Comparison of ENCODE assay signal across 1 cellular context in genomic region chr16:28526201-28527099, GRCh38.
TF ChIP-seq lines count a peak whose summit lies in the region.

No MANE protein-coding gene starts in this region.

TF ChIP-seq in HepG2, 621 proteins besides CTCF, POLR2A, EP300 and RAD21 (continued from another document and continues in another):
- TF ChIP-seq ZNF816 (CRISPR knock-in tag; IDR thresholded peaks at IDR 0.05; ENCODE audit: borderline replicate concordance): peak; percentile 86; the same call in 1 of the 2 replicates
- TF ChIP-seq ZNF605 (CRISPR knock-in tag; IDR thresholded peaks at IDR 0.05): no peak
- TF ChIP-seq ZNF577 (CRISPR knock-in tag; IDR thresholded peaks at IDR 0.05; ENCODE audit: borderline replicate concordance, low read depth): 0 out of 2 replicates have a peak, but pooled peaks have one; percentile 23
- peak; percentile 85 for TF ChIP-seq ZNF350 (CRISPR knock-in tag; IDR thresholded peaks at IDR 0.05; ENCODE audit: borderline replicate concordance, low read depth)
- TF ChIP-seq TOE1 (CRISPR knock-in tag; IDR thresholded peaks at IDR 0.05): peak; percentile 77
- TF ChIP-seq GFI1 (CRISPR knock-in tag; IDR thresholded peaks at IDR 0.05; ENCODE audit: borderline replicate concordance): peak; percentile 73
- TF ChIP-seq CENPT (CRISPR knock-in tag; IDR thresholded peaks at IDR 0.05; ENCODE audit: low read depth): no peak
- peak; percentile 91 for TF ChIP-seq ZSCAN29 (CRISPR knock-in tag; conservative IDR thresholded peaks at IDR 0.05)
- TF ChIP-seq ETS1 (CRISPR knock-in tag; IDR thresholded peaks at IDR 0.05): no peak
- TF ChIP-seq ZNF276 (CRISPR knock-in tag; IDR thresholded peaks at IDR 0.05; ENCODE audit: low read depth): no peak
- peak; percentile 75 for TF ChIP-seq HNF1A (IDR thresholded peaks at IDR 0.05; ENCODE audit: low read depth)
- peak; percentile 94 for TF ChIP-seq HNF1A (CRISPR knock-in tag; IDR thresholded peaks at IDR 0.05; ENCODE audit: borderline replicate concordance)
- TF ChIP-seq TCF12 (IDR thresholded peaks at IDR 0.05): no peak
- peak; percentile 60; the same call in 1 of the 2 replicates for TF ChIP-seq TCF12 (CRISPR knock-in tag; IDR thresholded peaks at IDR 0.05)
- TF ChIP-seq NFE2 (CRISPR knock-in tag; IDR thresholded peaks at IDR 0.05): no peak
- peak; percentile 90 for TF ChIP-seq ZNF136 (CRISPR knock-in tag; IDR thresholded peaks at IDR 0.05; ENCODE audit: low read depth)
- TF ChIP-seq ZNF567 (CRISPR knock-in tag; IDR thresholded peaks at IDR 0.05; ENCODE audit: borderline replicate concordance): peak; percentile 58; the same call in 1 of the 2 replicates
- TF ChIP-seq ZFP37 (CRISPR knock-in tag; IDR thresholded peaks at IDR 0.05; ENCODE audit: borderline replicate concordance): no peak
- peak; percentile 85 for TF ChIP-seq KAT8 (CRISPR knock-in tag; IDR thresholded peaks at IDR 0.05)
- TF ChIP-seq ZNF331 (CRISPR knock-in tag; IDR thresholded peaks at IDR 0.05): peak; percentile 95; the same call in 1 of the 2 replicates
- no peak for TF ChIP-seq NR1H2 (CRISPR knock-in tag; IDR thresholded peaks at IDR 0.05; ENCODE audit: borderline replicate concordance, low read depth)
- TF ChIP-seq NPAS2 (CRISPR knock-in tag; IDR thresholded peaks at IDR 0.05; ENCODE audit: borderline replicate concordance): no peak
- peak; percentile 100 for TF ChIP-seq ZNF710 (CRISPR knock-in tag; IDR thresholded peaks at IDR 0.05; ENCODE audit: borderline replicate concordance)
- no peak for TF ChIP-seq EED (CRISPR knock-in tag; IDR thresholded peaks at IDR 0.05)
- TF ChIP-seq E2F5 (CRISPR knock-in tag; conservative IDR thresholded peaks at IDR 0.05): no peak
- no peak for TF ChIP-seq ZNF589 (CRISPR knock-in tag; conservative IDR thresholded peaks at IDR 0.05)
- no peak; the same call in 1 of the 2 replicates for TF ChIP-seq ZNF703 (CRISPR knock-in tag; IDR thresholded peaks at IDR 0.05; ENCODE audit: borderline replicate concordance)
- TF ChIP-seq CC2D1A (CRISPR knock-in tag; IDR thresholded peaks at IDR 0.05): no peak
- TF ChIP-seq ZNF12 (CRISPR knock-in tag; IDR thresholded peaks at IDR 0.05): no peak
- TF ChIP-seq TCF7 (IDR thresholded peaks at IDR 0.05; ENCODE audit: low read depth): peak; percentile 63
- TF ChIP-seq ZNF550 (CRISPR knock-in tag; IDR thresholded peaks at IDR 0.05; ENCODE audit: borderline replicate concordance): no peak; the same call in 1 of the 2 replicates
- TF ChIP-seq, protein P1, sequence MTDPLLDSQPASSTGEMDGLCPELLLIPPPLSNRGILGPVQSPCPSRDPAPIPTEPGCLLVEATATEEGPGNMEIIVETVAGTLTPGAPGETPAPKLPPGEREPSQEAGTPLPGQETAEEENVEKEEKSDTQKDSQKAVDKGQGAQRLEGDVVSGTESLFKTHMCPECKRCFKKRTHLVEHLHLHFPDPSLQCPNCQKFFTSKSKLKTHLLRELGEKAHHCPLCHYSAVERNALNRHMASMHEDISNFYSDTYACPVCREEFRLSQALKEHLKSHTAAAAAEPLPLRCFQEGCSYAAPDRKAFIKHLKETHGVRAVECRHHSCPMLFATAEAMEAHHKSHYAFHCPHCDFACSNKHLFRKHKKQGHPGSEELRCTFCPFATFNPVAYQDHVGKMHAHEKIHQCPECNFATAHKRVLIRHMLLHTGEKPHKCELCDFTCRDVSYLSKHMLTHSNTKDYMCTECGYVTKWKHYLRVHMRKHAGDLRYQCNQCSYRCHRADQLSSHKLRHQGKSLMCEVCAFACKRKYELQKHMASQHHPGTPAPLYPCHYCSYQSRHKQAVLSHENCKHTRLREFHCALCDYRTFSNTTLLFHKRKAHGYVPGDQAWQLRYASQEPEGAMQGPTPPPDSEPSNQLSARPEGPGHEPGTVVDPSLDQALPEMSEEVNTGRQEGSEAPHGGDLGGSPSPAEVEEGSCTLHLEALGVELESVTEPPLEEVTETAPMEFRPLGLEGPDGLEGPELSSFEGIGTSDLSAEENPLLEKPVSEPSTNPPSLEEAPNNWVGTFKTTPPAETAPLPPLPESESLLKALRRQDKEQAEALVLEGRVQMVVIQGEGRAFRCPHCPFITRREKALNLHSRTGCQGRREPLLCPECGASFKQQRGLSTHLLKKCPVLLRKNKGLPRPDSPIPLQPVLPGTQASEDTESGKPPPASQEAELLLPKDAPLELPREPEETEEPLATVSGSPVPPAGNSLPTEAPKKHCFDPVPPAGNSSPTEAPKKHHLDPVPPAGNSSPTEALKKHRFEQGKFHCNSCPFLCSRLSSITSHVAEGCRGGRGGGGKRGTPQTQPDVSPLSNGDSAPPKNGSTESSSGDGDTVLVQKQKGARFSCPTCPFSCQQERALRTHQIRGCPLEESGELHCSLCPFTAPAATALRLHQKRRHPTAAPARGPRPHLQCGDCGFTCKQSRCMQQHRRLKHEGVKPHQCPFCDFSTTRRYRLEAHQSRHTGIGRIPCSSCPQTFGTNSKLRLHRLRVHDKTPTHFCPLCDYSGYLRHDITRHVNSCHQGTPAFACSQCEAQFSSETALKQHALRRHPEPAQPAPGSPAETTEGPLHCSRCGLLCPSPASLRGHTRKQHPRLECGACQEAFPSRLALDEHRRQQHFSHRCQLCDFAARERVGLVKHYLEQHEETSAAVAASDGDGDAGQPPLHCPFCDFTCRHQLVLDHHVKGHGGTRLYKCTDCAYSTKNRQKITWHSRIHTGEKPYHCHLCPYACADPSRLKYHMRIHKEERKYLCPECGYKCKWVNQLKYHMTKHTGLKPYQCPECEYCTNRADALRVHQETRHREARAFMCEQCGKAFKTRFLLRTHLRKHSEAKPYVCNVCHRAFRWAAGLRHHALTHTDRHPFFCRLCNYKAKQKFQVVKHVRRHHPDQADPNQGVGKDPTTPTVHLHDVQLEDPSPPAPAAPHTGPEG (CRISPR knock-in tag; IDR thresholded peaks at IDR 0.05): peak; percentile 66; the same call in 1 of the 2 replicates
- TF ChIP-seq TBX3 (IDR thresholded peaks at IDR 0.05; ENCODE audit: borderline replicate concordance): peak; percentile 63; the same call in 1 of the 2 replicates
- TF ChIP-seq KLF16 (CRISPR knock-in tag; IDR thresholded peaks at IDR 0.05): peak; percentile 41 to 90; a peak in 1 of 4 replicates
- no peak for TF ChIP-seq CERS6 (CRISPR knock-in tag; IDR thresholded peaks at IDR 0.05)
- TF ChIP-seq ZMYM3 (CRISPR knock-in tag; IDR thresholded peaks at IDR 0.05): peak; percentile 96
- TF ChIP-seq, protein P2, sequence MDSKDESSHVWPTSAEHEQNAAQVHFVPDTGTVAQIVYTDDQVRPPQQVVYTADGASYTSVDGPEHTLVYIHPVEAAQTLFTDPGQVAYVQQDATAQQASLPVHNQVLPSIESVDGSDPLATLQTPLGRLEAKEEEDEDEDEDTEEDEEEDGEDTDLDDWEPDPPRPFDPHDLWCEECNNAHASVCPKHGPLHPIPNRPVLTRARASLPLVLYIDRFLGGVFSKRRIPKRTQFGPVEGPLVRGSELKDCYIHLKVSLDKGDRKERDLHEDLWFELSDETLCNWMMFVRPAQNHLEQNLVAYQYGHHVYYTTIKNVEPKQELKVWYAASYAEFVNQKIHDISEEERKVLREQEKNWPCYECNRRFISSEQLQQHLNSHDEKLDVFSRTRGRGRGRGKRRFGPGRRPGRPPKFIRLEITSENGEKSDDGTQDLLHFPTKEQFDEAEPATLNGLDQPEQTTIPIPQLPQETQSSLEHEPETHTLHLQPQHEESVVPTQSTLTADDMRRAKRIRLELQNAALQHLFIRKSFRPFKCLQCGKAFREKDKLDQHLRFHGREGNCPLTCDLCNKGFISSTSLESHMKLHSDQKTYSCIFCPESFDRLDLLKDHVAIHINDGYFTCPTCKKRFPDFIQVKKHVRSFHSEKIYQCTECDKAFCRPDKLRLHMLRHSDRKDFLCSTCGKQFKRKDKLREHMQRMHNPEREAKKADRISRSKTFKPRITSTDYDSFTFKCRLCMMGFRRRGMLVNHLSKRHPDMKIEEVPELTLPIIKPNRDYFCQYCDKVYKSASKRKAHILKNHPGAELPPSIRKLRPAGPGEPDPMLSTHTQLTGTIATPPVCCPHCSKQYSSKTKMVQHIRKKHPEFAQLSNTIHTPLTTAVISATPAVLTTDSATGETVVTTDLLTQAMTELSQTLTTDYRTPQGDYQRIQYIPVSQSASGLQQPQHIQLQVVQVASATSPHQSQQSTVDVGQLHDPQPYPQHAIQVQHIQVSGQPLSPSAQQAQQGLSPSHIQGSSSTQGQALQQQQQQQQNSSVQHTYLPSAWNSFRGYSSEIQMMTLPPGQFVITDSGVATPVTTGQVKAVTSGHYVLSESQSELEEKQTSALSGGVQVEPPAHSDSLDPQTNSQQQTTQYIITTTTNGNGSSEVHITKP (CRISPR knock-in tag; IDR thresholded peaks at IDR 0.05; ENCODE audit: low read depth): peak; percentile 84
- TF ChIP-seq RARG (CRISPR knock-in tag; IDR thresholded peaks at IDR 0.05; ENCODE audit: low read depth): no peak; the same call in 1 of the 2 replicates
- TF ChIP-seq ELF3 (CRISPR knock-in tag; IDR thresholded peaks at IDR 0.05): peak; percentile 91
- TF ChIP-seq ZBTB42 (CRISPR knock-in tag; IDR thresholded peaks at IDR 0.05): no peak
